Comparison of ENCODE assay signal across 1 cellular context in genomic region chr13:41059896-41060722, GRCh38.
TF ChIP-seq lines count a peak whose summit lies in the region.

No MANE protein-coding gene starts in this region.

TF ChIP-seq in HepG2, 621 proteins besides CTCF, POLR2A, EP300 and RAD21 (continued from another document and continues in another):
- TF ChIP-seq ZNF564 (CRISPR knock-in tag; IDR thresholded peaks at IDR 0.05) = peak; percentile 68; the same call in 1 of the 2 replicates
- TF ChIP-seq MTF2 (CRISPR knock-in tag; IDR thresholded peaks at IDR 0.05; ENCODE audit: borderline replicate concordance) = peak; percentile 12; the same call in 1 of the 2 replicates
- peak; percentile 79; the same call in 1 of the 2 replicates for TF ChIP-seq KMT2B (CRISPR knock-in tag; IDR thresholded peaks at IDR 0.05)
- no peak for TF ChIP-seq ZNF772 (CRISPR knock-in tag; IDR thresholded peaks at IDR 0.05)
- no peak for TF ChIP-seq HMGXB3 (CRISPR knock-in tag; IDR thresholded peaks at IDR 0.05; ENCODE audit: borderline replicate concordance)
- no peak for TF ChIP-seq RAD51 (IDR thresholded peaks at IDR 0.05; ENCODE audit: borderline replicate concordance)
- peak; percentile 73; the same call in 1 of the 2 replicates for TF ChIP-seq REL (CRISPR knock-in tag; conservative IDR thresholded peaks at IDR 0.05)
- no peak; the same call in 1 of the 2 replicates for TF ChIP-seq ZNF816 (CRISPR knock-in tag; IDR thresholded peaks at IDR 0.05; ENCODE audit: borderline replicate concordance)
- TF ChIP-seq SNAPC4 (CRISPR knock-in tag; IDR thresholded peaks at IDR 0.05) = 0 out of 2 replicates have a peak, but pooled peaks have one; percentile 66
- TF ChIP-seq TBX3 (IDR thresholded peaks at IDR 0.05; ENCODE audit: borderline replicate concordance) = no peak
- no peak for TF ChIP-seq HNF4G (IDR thresholded peaks at IDR 0.05; ENCODE audit: borderline replicate concordance, low read depth, low read length)
- TF ChIP-seq HNF4G (CRISPR knock-in tag; IDR thresholded peaks at IDR 0.05; ENCODE audit: borderline replicate concordance, low read depth) = 0 out of 2 replicates have a peak, but pooled peaks have one; percentile 50
- TF ChIP-seq, protein P1, sequence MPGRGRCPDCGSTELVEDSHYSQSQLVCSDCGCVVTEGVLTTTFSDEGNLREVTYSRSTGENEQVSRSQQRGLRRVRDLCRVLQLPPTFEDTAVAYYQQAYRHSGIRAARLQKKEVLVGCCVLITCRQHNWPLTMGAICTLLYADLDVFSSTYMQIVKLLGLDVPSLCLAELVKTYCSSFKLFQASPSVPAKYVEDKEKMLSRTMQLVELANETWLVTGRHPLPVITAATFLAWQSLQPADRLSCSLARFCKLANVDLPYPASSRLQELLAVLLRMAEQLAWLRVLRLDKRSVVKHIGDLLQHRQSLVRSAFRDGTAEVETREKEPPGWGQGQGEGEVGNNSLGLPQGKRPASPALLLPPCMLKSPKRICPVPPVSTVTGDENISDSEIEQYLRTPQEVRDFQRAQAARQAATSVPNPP (CRISPR knock-in tag; IDR thresholded peaks at IDR 0.05) = peak; percentile 25; the same call in 1 of the 2 replicates
- no peak for TF ChIP-seq TCF12 (IDR thresholded peaks at IDR 0.05)
- TF ChIP-seq TCF12 (CRISPR knock-in tag; IDR thresholded peaks at IDR 0.05) = peak; percentile 61; the same call in 1 of the 2 replicates
- no peak for TF ChIP-seq RARG (CRISPR knock-in tag; IDR thresholded peaks at IDR 0.05; ENCODE audit: low read depth)
- TF ChIP-seq SRF (IDR thresholded peaks at IDR 0.05; ENCODE audit: low read depth, low read length) = no peak
- TF ChIP-seq ETS1 (CRISPR knock-in tag; IDR thresholded peaks at IDR 0.05) = no peak
- TF ChIP-seq, protein P2, sequence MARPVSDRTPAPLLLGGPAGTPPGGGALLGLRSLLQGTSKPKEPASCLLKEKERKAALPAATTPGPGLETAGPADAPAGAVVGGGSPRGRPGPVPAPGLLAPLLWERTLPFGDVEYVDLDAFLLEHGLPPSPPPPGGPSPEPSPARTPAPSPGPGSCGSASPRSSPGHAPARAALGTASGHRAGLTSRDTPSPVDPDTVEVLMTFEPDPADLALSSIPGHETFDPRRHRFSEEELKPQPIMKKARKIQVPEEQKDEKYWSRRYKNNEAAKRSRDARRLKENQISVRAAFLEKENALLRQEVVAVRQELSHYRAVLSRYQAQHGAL (CRISPR knock-in tag; IDR thresholded peaks at IDR 0.05; ENCODE audit: not compliant biosample characterization) = no peak
- TF ChIP-seq SNRNP70 (IDR thresholded peaks at IDR 0.05; ENCODE audit: low read depth, low read length) = no peak
- TF ChIP-seq CENPBD1 (CRISPR knock-in tag; IDR thresholded peaks at IDR 0.05; ENCODE audit: borderline replicate concordance, low read depth) = no peak
- TF ChIP-seq SNAPC5 (CRISPR knock-in tag; IDR thresholded peaks at IDR 0.05; ENCODE audit: borderline replicate concordance) = no peak
- peak; percentile 87 for TF ChIP-seq ZKSCAN5 (CRISPR knock-in tag; IDR thresholded peaks at IDR 0.05)
- TF ChIP-seq ZNF737 (CRISPR knock-in tag; IDR thresholded peaks at IDR 0.05; ENCODE audit: borderline replicate concordance) = no peak
- TF ChIP-seq PRMT3 (CRISPR knock-in tag; IDR thresholded peaks at IDR 0.05; ENCODE audit: borderline replicate concordance, low read depth) = no peak
- TF ChIP-seq ZNF230 (CRISPR knock-in tag; IDR thresholded peaks at IDR 0.05) = peak; percentile 68; the same call in 1 of the 2 replicates
- TF ChIP-seq PAF1 (CRISPR knock-in tag; IDR thresholded peaks at IDR 0.05) = no peak
- TF ChIP-seq, protein P3, sequence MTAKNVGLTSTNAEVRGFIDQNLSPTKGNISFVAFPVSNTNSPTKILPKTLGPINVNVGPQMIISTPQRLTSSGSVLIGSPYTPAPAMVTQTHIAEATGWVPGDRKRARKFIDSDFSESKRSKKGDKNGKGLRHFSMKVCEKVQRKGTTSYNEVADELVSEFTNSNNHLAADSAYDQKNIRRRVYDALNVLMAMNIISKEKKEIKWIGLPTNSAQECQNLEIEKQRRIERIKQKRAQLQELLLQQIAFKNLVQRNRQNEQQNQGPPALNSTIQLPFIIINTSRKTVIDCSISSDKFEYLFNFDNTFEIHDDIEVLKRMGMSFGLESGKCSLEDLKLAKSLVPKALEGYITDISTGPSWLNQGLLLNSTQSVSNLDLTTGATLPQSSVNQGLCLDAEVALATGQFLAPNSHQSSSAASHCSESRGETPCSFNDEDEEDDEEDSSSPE (CRISPR knock-in tag; IDR thresholded peaks at IDR 0.05) = peak; percentile 88
- TF ChIP-seq MAFG (CRISPR knock-in tag; IDR thresholded peaks at IDR 0.05) = no peak
- no peak for TF ChIP-seq HNRNPH1 (optimal IDR thresholded peaks at IDR 0.05; ENCODE audit: low read depth, low read length)
- no peak for TF ChIP-seq RERE (CRISPR knock-in tag; IDR thresholded peaks at IDR 0.05; ENCODE audit: low read depth)
- TF ChIP-seq, protein P4, sequence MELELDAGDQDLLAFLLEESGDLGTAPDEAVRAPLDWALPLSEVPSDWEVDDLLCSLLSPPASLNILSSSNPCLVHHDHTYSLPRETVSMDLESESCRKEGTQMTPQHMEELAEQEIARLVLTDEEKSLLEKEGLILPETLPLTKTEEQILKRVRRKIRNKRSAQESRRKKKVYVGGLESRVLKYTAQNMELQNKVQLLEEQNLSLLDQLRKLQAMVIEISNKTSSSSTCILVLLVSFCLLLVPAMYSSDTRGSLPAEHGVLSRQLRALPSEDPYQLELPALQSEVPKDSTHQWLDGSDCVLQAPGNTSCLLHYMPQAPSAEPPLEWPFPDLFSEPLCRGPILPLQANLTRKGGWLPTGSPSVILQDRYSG (CRISPR knock-in tag; IDR thresholded peaks at IDR 0.05) = no peak
- peak; percentile 36; the same call in 1 of the 2 replicates for TF ChIP-seq JUN (CRISPR knock-in tag; IDR thresholded peaks at IDR 0.05)
- no peak for TF ChIP-seq NFRKB (IDR thresholded peaks at IDR 0.05)
- no peak for TF ChIP-seq HOXA5 (CRISPR knock-in tag; IDR thresholded peaks at IDR 0.05)
